In genomic region chr18:63899206-63899605, GRCh38 we compare ENCODE assay signal across 2 cellular contexts.
A peak's percentile ranks its signal among the peaks of the same experiment; 100 is the strongest.
TF ChIP-seq lines count a peak whose summit lies in the region.

No MANE protein-coding gene starts in this region.

TF ChIP-seq in HepG2, 621 proteins besides CTCF, POLR2A, EP300 and RAD21:
- TF ChIP-seq MAFK (conservative IDR thresholded peaks at IDR 0.05 in 1 of 2, IDR thresholded peaks at IDR 0.05 in 1 of 2; ENCODE audit: low read length in 2 of 2) = peak in 1 of 2 experiments; percentile 78; a peak in 3 of 4 replicates
- TF ChIP-seq ZNF496 (CRISPR knock-in tag; IDR thresholded peaks at IDR 0.05; ENCODE audit: insufficient replicate concordance) = no peak
- TF ChIP-seq HES4 (CRISPR knock-in tag; IDR thresholded peaks at IDR 0.05; ENCODE audit: borderline replicate concordance) = no peak
- no peak for TF ChIP-seq RFXAP (CRISPR knock-in tag; IDR thresholded peaks at IDR 0.05; ENCODE audit: borderline replicate concordance)
- peak; percentile 57; the same call in 1 of the 2 replicates for TF ChIP-seq MAFF (IDR thresholded peaks at IDR 0.05; ENCODE audit: low read depth, low read length)

TF ChIP-seq in IMR-90, 13 proteins besides CTCF, POLR2A, EP300 and RAD21:
- peak; percentile 64; the same call in 1 of the 2 replicates for TF ChIP-seq MAFK (IDR thresholded peaks at IDR 0.05; ENCODE audit: low read depth, low read length)
- no peak for TF ChIP-seq USF2 (IDR thresholded peaks at IDR 0.05; ENCODE audit: low read depth, low read length)
